8 cellular contexts compared by ENCODE assay signal in genomic region chr1:778451-779278, GRCh38.
DNase-seq lines count a peak whose midpoint lies in the region; ATAC-seq, FAIRE-seq and TF ChIP-seq lines count a peak whose summit lies in the region.
"Not testable (repeated sequence)": the region's sequence is repeated elsewhere in the genome, so short reads cannot be mapped to it uniquely, and the experiment has no call there.

No MANE protein-coding gene starts in this region.

- peak; percentile 99 for DNase-seq in AG20443 (ENCODE audit: low spot score)
- peak; percentile 98 for DNase-seq in RCC 7860 (ENCODE audit: low spot score)
- peak; percentile 98 for DNase-seq in activated T-helper 9 cell treated with anti-CD3 and anti-CD28 coated beads, Interleukin-2, amount 50 U/mL, for 16 hours (ENCODE audit: low read depth)
- peak; percentile 100 for DNase-seq in esophagus muscularis mucosa (ENCODE audit: extremely low spot score)
- peak; percentile 98 for DNase-seq in stimulated activated CD4-positive, alpha-beta T cell treated with anti-CD3 and anti-CD28 coated beads, Interleukin-4, amount 100 ng/mL, for 24 hours

- WGBS in esophagus muscularis mucosa = 0% methylated on average over 21 of the region's 65 CpGs
- WGBS in mesodermal cell (ENCODE audit: insufficient coverage in 2 of 2), 2 experiments = 1% methylated on average over 35 to 38 of the region's 65 CpGs

- TF ChIP-seq EP300 in esophagus muscularis mucosa (IDR thresholded peaks at IDR 0.05) = not testable (repeated sequence)

- peaks cover 3 to 13% (median 12%) of the 10 kb centered on the region in 4 donors for H3K4me1 ChIP-seq in esophagus muscularis mucosa
- not testable (repeated sequence) for H3K4me1 ChIP-seq in mesodermal cell (ENCODE audit: control insufficient read depth, insufficient read depth, low read length, poor library complexity, severe bottlenecking)

- TF ChIP-seq CTCF in esophagus muscularis mucosa (IDR thresholded peaks at IDR 0.05) = peak; percentile 30 to 57 (median 41)

- peak; percentile 99 for ATAC-seq in GM19025 (IDR thresholded peaks at IDR 0.05; ENCODE audit: low read depth, unreplicated experiment)
- ATAC-seq in HG03045 (IDR thresholded peaks at IDR 0.05; ENCODE audit: unreplicated experiment) = peak; percentile 100

- intact Hi-C loops in esophagus muscularis mucosa (cut with DNase I) = not testable (repeated sequence)

- TF ChIP-seq POLR2A in esophagus muscularis mucosa (IDR thresholded peaks at IDR 0.05; ENCODE audit: low read depth) = peak; percentile 42

- H3K27me3 ChIP-seq in esophagus muscularis mucosa = not testable (repeated sequence)

- H3K4me3 ChIP-seq in esophagus muscularis mucosa (peak overlapping the region; percentile 60 to 74 (median 70)), mesodermal cell (ENCODE audit: extremely low read depth, insufficient read depth, low read length, poor library complexity, severe bottlenecking) (peak overlapping the region; percentile 60)

- H3K27ac ChIP-seq in esophagus muscularis mucosa (replicated peaks in 1 of 4) = peak overlapping the region; percentile 81 to 89 (median 88)
- H3K27ac ChIP-seq in mesodermal cell (ENCODE audit: low read depth, low read length, severe bottlenecking) = peak overlapping the region; percentile 85

- not testable (repeated sequence) for H3K36me3 ChIP-seq in esophagus muscularis mucosa; mesodermal cell (ENCODE audit: control insufficient read depth, insufficient read depth, low read length)

- H3K9me3 ChIP-seq in esophagus muscularis mucosa; mesodermal cell (ENCODE audit: control insufficient read depth, low read length): not testable (repeated sequence)

- FAIRE-seq in RCC 7860 (lab: Jason Lieb, UNC) = peak; percentile 82

Comparison
In these comparisons a context has a peak if more than half of its experiments do, and no peak if none do; other contexts are left out.
1. Peak in every context shown above with its lines: DNase-seq, ATAC-seq, H3K4me3 ChIP-seq and H3K27ac ChIP-seq.